1 cellular context compared by ENCODE assay signal in genomic region chr4:89024051-89024675, GRCh38.
TF ChIP-seq lines count a peak whose summit lies in the region.

No MANE protein-coding gene starts in this region.

TF ChIP-seq in A549, 52 proteins besides CTCF, POLR2A, EP300 and RAD21 (continued from another document):
- TF ChIP-seq MAZ (IDR thresholded peaks at IDR 0.05; ENCODE audit: borderline replicate concordance, low read depth, low read length): no peak
